ENCODE assay signal across 1 cellular context in the genomic region with DNA sequence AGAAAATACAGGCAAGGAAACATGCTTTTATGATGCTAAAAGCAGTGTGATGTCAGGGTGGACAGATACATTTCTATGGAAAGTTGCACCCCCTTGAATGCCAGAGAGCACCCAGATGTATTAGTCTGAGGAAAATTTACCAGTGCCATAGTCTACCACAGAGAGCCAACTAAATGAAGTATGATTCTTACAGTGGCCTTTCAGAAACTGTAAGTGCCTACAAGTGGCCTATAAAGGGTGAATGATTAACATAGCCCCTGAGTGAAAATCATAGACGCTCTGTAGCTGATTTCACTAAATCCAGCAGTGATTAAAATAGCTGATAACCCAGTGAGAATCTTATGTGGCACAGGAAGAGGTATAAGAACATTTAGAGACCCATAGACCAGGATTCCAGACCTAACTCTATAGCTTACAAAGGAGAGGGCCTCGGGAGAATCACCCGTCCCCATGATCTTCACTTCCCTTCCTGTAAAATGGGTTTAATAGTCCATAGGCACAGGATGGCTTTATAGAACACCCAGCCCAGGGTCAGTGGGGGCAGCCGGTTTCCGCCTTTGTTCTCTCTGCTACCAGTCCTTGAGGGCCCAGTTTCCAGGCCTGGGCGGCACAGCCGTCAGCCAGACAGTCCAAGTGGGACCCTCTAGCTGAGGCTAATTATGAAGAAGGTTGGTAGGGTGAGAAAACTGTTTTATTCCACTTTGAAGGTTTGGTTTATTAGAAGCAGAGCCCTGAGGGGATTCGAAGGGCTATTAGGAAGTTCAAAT.
TF ChIP-seq lines count a peak whose summit lies in the region.

No MANE protein-coding gene starts in this region.

TF ChIP-seq in H1, 55 proteins besides CTCF, POLR2A, EP300 and RAD21:
- no peak for TF ChIP-seq RXRA (IDR thresholded peaks at IDR 0.05; ENCODE audit: insufficient read depth, low read depth, low read length)
- TF ChIP-seq SP4 (IDR thresholded peaks at IDR 0.05; ENCODE audit: low read length), result no peak
- TF ChIP-seq EZH2 (IDR thresholded peaks at IDR 0.05; ENCODE audit: low read depth, low read length, severe bottlenecking), result no peak
- TF ChIP-seq POU5F1 (IDR thresholded peaks at IDR 0.05; ENCODE audit: low read depth, low read length), result no peak
